In genomic region chr10:119268428-119268827, GRCh38 we compare ENCODE assay signal across 13 cellular contexts.
DNase-seq lines count a peak whose midpoint lies in the region; ATAC-seq and TF ChIP-seq lines count a peak whose summit lies in the region.
"Had no signal": no experiment of that assay in that cellular context is flagged by ENCODE, and none has a peak within 500 bp of the region (broad histone marks: within the 10 kb centered on the region; RNA-seq: fewer than 3 reads in every experiment).

No MANE protein-coding gene starts in this region.

- in situ Hi-C loops in transverse colon (cut with MboI; ENCODE audit: low pct_ligation_motif_present in 1 of 4, low pct_unique_long_range_greater_than_20kb in 1 of 4, low sequenced_read_pairs in 3 of 4), result no loop called here

- no peak for TF ChIP-seq EP300 in transverse colon (IDR thresholded peaks at IDR 0.05; ENCODE audit: low read depth)

- H3K27me3 ChIP-seq in heart right ventricle (no peaks in the 10 kb centered on the region), mesenchymal stem cell (ENCODE audit: control insufficient read depth in 1 of 2, insufficient read depth in 1 of 2, low read length in 2 of 2) (no peaks in the 10 kb centered on the region), transverse colon (no peaks in the 10 kb centered on the region)
- H3K27me3 ChIP-seq: pancreas had no signal

- no peaks in the 10 kb centered on the region for H3K79me2 ChIP-seq in OCI-LY7 (ENCODE audit: insufficient read depth, low read depth, low read length)

- DNase-seq in heart right ventricle (no peak), cardiac septum (ENCODE audit: low spot score) (no peak), mesenchymal stem cell (no peak), transverse colon (no peak), DMS153 (lab: John Stamatoyannopoulos, UW) (no peak), OCI-LY7 (ENCODE audit: low spot score) (no peak)
- no peak for DNase-seq in activated naive CD8-positive, alpha-beta T cell treated with anti-CD3 and anti-CD28 coated beads for 36 hours
- DNase-seq: GF-D8, NCI-H2081, pancreas, T1000 had no signal

- no peaks in the 10 kb centered on the region for H3K9me3 Mint-ChIP-seq in activated naive CD8-positive, alpha-beta T cell treated with anti-CD3 and anti-CD28 coated beads for 36 hours
- H3K9me3 Mint-ChIP-seq: type B pancreatic cell had no signal

- no TSS peak for BruUV-seq in OCI-LY7 (replicated peaks; lab: Mats Ljungman, UMichigan)

- no peak overlapping the region for H3K4me3 Mint-ChIP-seq in activated naive CD8-positive, alpha-beta T cell treated with anti-CD3 and anti-CD28 coated beads for 36 hours
- H3K4me3 Mint-ChIP-seq: type B pancreatic cell had no signal

- H3K4me3 ChIP-seq in heart right ventricle, result no peak overlapping the region
- H3K4me3 ChIP-seq in mesenchymal stem cell (ENCODE audit: insufficient read depth in 1 of 2, low read depth in 1 of 2, low read length in 2 of 2), result no peak overlapping the region
- no peak overlapping the region for H3K4me3 ChIP-seq in transverse colon
- H3K4me3 ChIP-seq in OCI-LY7 (ENCODE audit: low read depth, low read length, poor library complexity, severe bottlenecking), result no peak overlapping the region
- H3K4me3 ChIP-seq: pancreas had no signal

- H3K4me1 Mint-ChIP-seq in activated naive CD8-positive, alpha-beta T cell treated with anti-CD3 and anti-CD28 coated beads for 36 hours, result peaks cover 40% of the 10 kb centered on the region

- no peak overlapping the region for H3K23ac ChIP-seq in mesenchymal stem cell (ENCODE audit: low read length in 2 of 2)

- H3K9me3 ChIP-seq in heart right ventricle, result no peaks in the 10 kb centered on the region
- no peaks in the 10 kb centered on the region for H3K9me3 ChIP-seq in mesenchymal stem cell (ENCODE audit: control insufficient read depth, low read length)
- no peaks in the 10 kb centered on the region for H3K9me3 ChIP-seq in transverse colon
- no peaks in the 10 kb centered on the region for H3K9me3 ChIP-seq in OCI-LY7 (ENCODE audit: low read length)
- H3K9me3 ChIP-seq: pancreas had no signal

- H3K36me3 Mint-ChIP-seq in activated naive CD8-positive, alpha-beta T cell treated with anti-CD3 and anti-CD28 coated beads for 36 hours, result peaks cover 8% of the 10 kb centered on the region
- H3K36me3 Mint-ChIP-seq: type B pancreatic cell had no signal

- CTCF ChIA-PET in OCI-LY7 (lab: Charles Lee; ENCODE audit: unreplicated experiment), result interaction anchor here (0.5 kb wide), 1 partner anchor 156 kb away, joined by 3 read pairs; no protein-coding TSS in a partner anchor

- TF ChIP-seq CTCF in heart right ventricle (IDR thresholded peaks at IDR 0.05) (no peak), transverse colon (IDR thresholded peaks at IDR 0.05) (no peak), OCI-LY7 (conservative IDR thresholded peaks at IDR 0.05; ENCODE audit: low read length) (no peak)

- no peaks in the 10 kb centered on the region for H3K27me3 Mint-ChIP-seq in activated naive CD8-positive, alpha-beta T cell treated with anti-CD3 and anti-CD28 coated beads for 36 hours
- H3K27me3 Mint-ChIP-seq: type B pancreatic cell had no signal

- peak overlapping the region in 1 of 2 experiments; percentile 44 for H3K4ac ChIP-seq in mesenchymal stem cell (ENCODE audit: low read depth in 1 of 2, low read length in 2 of 2)

- no peak for TF ChIP-seq POLR2A in transverse colon (IDR thresholded peaks at IDR 0.05)

- H3K14ac ChIP-seq in mesenchymal stem cell (ENCODE audit: low read length in 2 of 2), result no peak overlapping the region

- H2BK120ac ChIP-seq in mesenchymal stem cell (ENCODE audit: low read depth, low read length), result no peak overlapping the region

- peak overlapping the region; percentile 30 for H4K91ac ChIP-seq in mesenchymal stem cell (ENCODE audit: low read length)

- POLR2A ChIA-PET in OCI-LY7 (lab: Charles Lee), result interaction anchor here (0.6 to 1.5 kb wide), 3 partner anchors 9 to 271 kb away, joined by 3 read pairs; no protein-coding TSS in a partner anchor

- ATAC-seq in heart right ventricle (no peak), GM19328 (IDR thresholded peaks at IDR 0.05; ENCODE audit: unreplicated experiment) (no peak)
- ATAC-seq: pancreas had no signal

- H4K8ac ChIP-seq in mesenchymal stem cell (ENCODE audit: low read length), result no peak overlapping the region

- H3K18ac ChIP-seq in mesenchymal stem cell (ENCODE audit: low read depth in 1 of 2, low read length in 2 of 2), result peak overlapping the region; percentile 23 to 61

- no peak overlapping the region for H3K9ac ChIP-seq in mesenchymal stem cell (ENCODE audit: low read length)

- H3K36me3 ChIP-seq in heart right ventricle (peaks cover 0 to 10% (median 0%) of the 10 kb centered on the region in 9 donors), mesenchymal stem cell (ENCODE audit: control insufficient read depth in 1 of 2, insufficient read depth in 2 of 2, low read depth in 1 of 2, low read length in 2 of 2) (peaks cover 0 to 3% of the 10 kb centered on the region in 2 experiments), transverse colon (no peaks in the 10 kb centered on the region), OCI-LY7 (ENCODE audit: insufficient read depth, low read length) (no peaks in the 10 kb centered on the region)
- H3K36me3 ChIP-seq: pancreas had no signal

- H3K27ac ChIP-seq in heart right ventricle (peak overlapping the region in 9 of 10 donors; percentile 26 to 90 (median 86)), mesenchymal stem cell (ENCODE audit: low read length, poor library complexity, severe bottlenecking) (no peak overlapping the region), transverse colon (peak overlapping the region; percentile 61 to 69 (median 66)), OCI-LY7 (ENCODE audit: low read depth, low read length, poor library complexity, severe bottlenecking) (no peak overlapping the region)

- H2AFZ ChIP-seq in mesenchymal stem cell (ENCODE audit: low read depth, low read length), result no peak overlapping the region
- H2AFZ ChIP-seq in OCI-LY7 (ENCODE audit: low read length), result no peak overlapping the region

- H3K27ac Mint-ChIP-seq in activated naive CD8-positive, alpha-beta T cell treated with anti-CD3 and anti-CD28 coated beads for 36 hours, result peak overlapping the region; percentile 88

- peaks cover 35 to 97% (median 80%) of the 10 kb centered on the region in 9 donors for H3K4me1 ChIP-seq in heart right ventricle
- H3K4me1 ChIP-seq in mesenchymal stem cell (ENCODE audit: control insufficient read depth, insufficient read depth, low read depth, low read length), result peaks cover 19% of the 10 kb centered on the region
- peaks cover 18 to 40% (median 20%) of the 10 kb centered on the region in 4 donors for H3K4me1 ChIP-seq in transverse colon
- H3K4me1 ChIP-seq in OCI-LY7 (ENCODE audit: insufficient read depth, low read length, poor library complexity, severe bottlenecking), result no peaks in the 10 kb centered on the region

- H3K4me2 ChIP-seq in mesenchymal stem cell (ENCODE audit: low read length, poor library complexity, severe bottlenecking), result no peak overlapping the region
- H3K4me2 ChIP-seq in OCI-LY7 (ENCODE audit: low read length), result no peak overlapping the region

- WGBS in heart right ventricle, 2 donors, result 89 to 93% methylated on average over 7 of the region's 7 CpGs
- 97% methylated on average over 7 of the region's 7 CpGs for WGBS in mesenchymal stem cell
- WGBS in transverse colon (ENCODE audit: low coverage in 1 of 2), 2 donors, result 89 to 100% methylated on average over 1 to 7 of the region's 7 CpGs

- intact Hi-C loops in heart right ventricle (cut with DNase I), result loop anchor here in 1 of 10 donors (10.0 kb wide), 1 partner anchor 54 kb away; no protein-coding TSS in a partner anchor
- intact Hi-C loops in cardiac septum (cut with DNase I), result no loop called here
- intact Hi-C loops in transverse colon (cut with DNase I; ENCODE audit: low total_unique reads), result no loop called here
- intact Hi-C loops in OCI-LY7 (cut with micrococcal nuclease; ENCODE audit: unreplicated experiment), result no loop called here

- H2BK12ac ChIP-seq in mesenchymal stem cell (ENCODE audit: low read length in 2 of 2), result no peak overlapping the region

- no peak overlapping the region for H2BK5ac ChIP-seq in mesenchymal stem cell (ENCODE audit: low read depth, low read length, poor library complexity, severe bottlenecking)

- H3K79me1 ChIP-seq in mesenchymal stem cell (replicated peaks; ENCODE audit: low read length, poor library complexity, severe bottlenecking), result peaks cover 25% of the 10 kb centered on the region

- no peaks in the 10 kb centered on the region for H4K20me1 ChIP-seq in OCI-LY7 (ENCODE audit: insufficient read depth, low read length)

- no peak overlapping the region for H2BK15ac ChIP-seq in mesenchymal stem cell (ENCODE audit: low read depth, poor library complexity, severe bottlenecking)

- H2AK5ac ChIP-seq in mesenchymal stem cell (ENCODE audit: low read length, severe bottlenecking), result no peak overlapping the region

- H3K9me2 ChIP-seq in OCI-LY7 (ENCODE audit: insufficient read depth, low read length), result no peaks in the 10 kb centered on the region

Comparison
In these comparisons a context has a peak if more than half of its experiments do, and no peak if none do; other contexts are left out.
1. H3K27ac ChIP-seq: peak in heart right ventricle (9 of 10) and transverse colon (4 of 4); none in mesenchymal stem cell (single experiment) and OCI-LY7 (single experiment).